Comparison of ENCODE assay signal across 1 cellular context in the genomic region with DNA sequence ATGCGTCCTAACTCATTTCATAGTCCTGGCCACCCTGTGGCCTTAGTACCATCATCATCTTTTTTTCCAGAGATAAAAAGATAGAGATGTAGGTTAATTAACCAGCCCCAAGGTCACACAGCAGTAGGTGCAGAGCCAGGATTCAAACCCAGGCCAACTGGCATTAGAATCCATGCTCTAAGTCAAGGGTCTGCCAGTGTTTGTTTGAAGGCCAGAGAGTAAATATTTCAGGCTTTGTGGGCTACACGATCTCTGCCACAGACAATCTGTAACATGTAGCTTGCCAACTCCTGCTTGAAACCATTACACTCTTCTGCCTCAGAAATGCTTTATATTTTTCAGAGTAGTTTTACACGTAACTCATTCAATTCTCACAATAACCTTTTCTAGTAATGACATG.
TF ChIP-seq lines count a peak whose summit lies in the region.

No MANE protein-coding gene starts in this region.

TF ChIP-seq in IMR-90, 13 proteins besides CTCF, POLR2A, EP300 and RAD21 (continued from another document):
- TF ChIP-seq, protein P1, sequence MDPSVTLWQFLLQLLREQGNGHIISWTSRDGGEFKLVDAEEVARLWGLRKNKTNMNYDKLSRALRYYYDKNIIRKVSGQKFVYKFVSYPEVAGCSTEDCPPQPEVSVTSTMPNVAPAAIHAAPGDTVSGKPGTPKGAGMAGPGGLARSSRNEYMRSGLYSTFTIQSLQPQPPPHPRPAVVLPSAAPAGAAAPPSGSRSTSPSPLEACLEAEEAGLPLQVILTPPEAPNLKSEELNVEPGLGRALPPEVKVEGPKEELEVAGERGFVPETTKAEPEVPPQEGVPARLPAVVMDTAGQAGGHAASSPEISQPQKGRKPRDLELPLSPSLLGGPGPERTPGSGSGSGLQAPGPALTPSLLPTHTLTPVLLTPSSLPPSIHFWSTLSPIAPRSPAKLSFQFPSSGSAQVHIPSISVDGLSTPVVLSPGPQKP (IDR thresholded peaks at IDR 0.05; ENCODE audit: borderline replicate concordance, low read depth, low read length), result no peak
- TF ChIP-seq RFX5 (IDR thresholded peaks at IDR 0.05; ENCODE audit: low read depth, low read length), result no peak
